Comparison of ENCODE assay signal across 10 cellular contexts in the genomic region with DNA sequence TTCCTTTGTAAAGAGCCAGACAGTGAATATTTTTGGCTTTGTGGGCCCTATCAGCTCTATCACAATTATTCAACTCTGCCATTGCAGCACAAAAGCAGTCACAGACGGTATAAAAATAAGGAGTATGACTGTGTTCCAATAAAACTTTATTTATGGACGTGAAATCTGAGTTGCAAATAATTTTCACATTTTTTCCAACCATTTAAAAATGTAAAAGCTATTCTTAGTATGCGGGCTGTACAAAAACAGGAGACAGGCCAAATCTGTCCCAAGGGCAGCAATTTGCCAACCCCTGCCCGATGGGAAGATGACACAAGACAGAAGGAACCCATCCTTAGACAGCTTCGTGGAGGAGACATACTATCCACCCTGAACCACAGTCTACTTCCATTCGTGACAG.
"Had no signal": no experiment of that assay in that cellular context is flagged by ENCODE, and none has a peak within 500 bp of the region (broad histone marks: within the 10 kb centered on the region; RNA-seq: fewer than 3 reads in every experiment).

No MANE protein-coding gene starts in this region.

- H3K27me3 Mint-ChIP-seq: activated naive CD8-positive, alpha-beta T cell treated with anti-CD3 and anti-CD28 coated beads, Interleukin-2, amount 10 ng/mL, durations not matched to agents 7 days and 5 days had no signal

- H3K4me3 Mint-ChIP-seq: activated naive CD8-positive, alpha-beta T cell treated with anti-CD3 and anti-CD28 coated beads, Interleukin-2, amount 10 ng/mL, durations not matched to agents 7 days and 5 days had no signal

- H3K4me1 ChIP-seq: prostate gland had no signal

- H3K36me3 ChIP-seq: prostate gland had no signal

- DNase-seq: activated CD4-positive, alpha-beta T cell treated with anti-CD3 and anti-CD28 coated beads, Interleukin-2, amount 50 U/mL, for 1 hour; activated CD8-positive, alpha-beta memory T cell treated with anti-CD3 and anti-CD28 coated beads for 24 hours; activated naive CD8-positive, alpha-beta T cell treated with anti-CD3 and anti-CD28 coated beads, Interleukin-2, amount 10 ng/mL, durations not matched to agents 7 days and 5 days; anterior cingulate cortex; foreskin melanocyte; kidney glomerular epithelial cell; mesendoderm; stimulated activated CD4-positive, alpha-beta T cell treated with anti-CD3 and anti-CD28 coated beads, Interleukin-1b, Interleukin-23, amount 100 ng/mL, for 48 hours had no signal

- H3K4me3 ChIP-seq: prostate gland had no signal

- H3K9me3 Mint-ChIP-seq: activated naive CD8-positive, alpha-beta T cell treated with anti-CD3 and anti-CD28 coated beads, Interleukin-2, amount 10 ng/mL, durations not matched to agents 7 days and 5 days had no signal

- H3K27ac Mint-ChIP-seq: activated naive CD8-positive, alpha-beta T cell treated with anti-CD3 and anti-CD28 coated beads, Interleukin-2, amount 10 ng/mL, durations not matched to agents 7 days and 5 days had no signal

- H3K27ac ChIP-seq: epithelial cell of prostate, prostate gland had no signal

- H3K9me3 ChIP-seq: prostate gland had no signal
